1 cellular context compared by ENCODE assay signal in the genomic region with DNA sequence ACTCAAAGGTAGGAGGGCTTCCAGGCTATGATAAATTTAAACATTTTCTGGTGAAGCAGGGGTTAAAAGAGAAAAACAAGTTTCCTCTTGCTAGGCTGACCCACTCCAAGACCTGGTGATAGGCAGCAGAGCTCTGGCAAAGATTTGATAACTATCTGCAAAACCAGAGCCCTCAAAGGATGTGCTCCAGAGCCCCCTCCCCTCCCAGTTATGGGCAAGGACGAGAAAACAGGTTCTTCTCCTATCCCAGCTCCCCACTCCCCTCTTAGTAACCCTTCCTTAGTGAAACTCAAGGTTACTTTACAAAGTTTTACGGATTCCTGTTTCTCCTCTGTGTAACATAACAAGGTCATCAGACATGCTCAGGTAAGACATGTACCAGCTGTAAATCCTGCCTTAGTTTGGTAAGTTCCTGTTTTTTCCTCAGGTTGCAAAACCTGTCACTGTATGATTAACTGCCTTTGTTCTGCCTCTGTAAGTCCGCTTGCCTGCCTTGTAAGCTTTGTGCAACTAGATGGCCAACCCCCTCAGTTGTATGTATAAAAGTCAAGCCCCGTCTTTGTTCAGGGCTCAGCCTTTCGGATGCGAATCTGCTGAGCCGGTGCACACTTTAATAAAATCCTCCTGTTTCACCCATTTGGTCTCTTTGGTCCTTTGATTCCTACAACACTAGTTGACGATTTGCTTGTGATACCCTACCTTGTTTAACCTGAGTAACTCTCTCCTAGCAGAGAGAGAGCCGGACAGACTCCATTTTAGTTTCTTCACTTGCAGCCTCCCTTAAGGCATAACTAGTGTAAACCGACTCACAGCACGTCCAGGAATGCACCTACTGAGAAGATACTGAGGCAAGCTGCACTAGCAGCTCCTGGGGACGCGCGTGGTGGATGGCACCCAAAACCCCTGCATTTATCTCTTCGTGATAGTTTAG.
TF ChIP-seq lines count a peak whose summit lies in the region.

No MANE protein-coding gene starts in this region.

TF ChIP-seq in HepG2, 621 proteins besides CTCF, POLR2A, EP300 and RAD21 (continued from another document):
- peak; percentile 86; the same call in 1 of the 2 replicates for TF ChIP-seq MEIS2 (CRISPR knock-in tag; IDR thresholded peaks at IDR 0.05)
- TF ChIP-seq KMT2B (CRISPR knock-in tag; IDR thresholded peaks at IDR 0.05) = no peak
- no peak for TF ChIP-seq TP53 (CRISPR knock-in tag; conservative IDR thresholded peaks at IDR 0.05)
- no peak for TF ChIP-seq PAF1 (CRISPR knock-in tag; IDR thresholded peaks at IDR 0.05)
